9 cellular contexts compared by ENCODE assay signal in the genomic region with DNA sequence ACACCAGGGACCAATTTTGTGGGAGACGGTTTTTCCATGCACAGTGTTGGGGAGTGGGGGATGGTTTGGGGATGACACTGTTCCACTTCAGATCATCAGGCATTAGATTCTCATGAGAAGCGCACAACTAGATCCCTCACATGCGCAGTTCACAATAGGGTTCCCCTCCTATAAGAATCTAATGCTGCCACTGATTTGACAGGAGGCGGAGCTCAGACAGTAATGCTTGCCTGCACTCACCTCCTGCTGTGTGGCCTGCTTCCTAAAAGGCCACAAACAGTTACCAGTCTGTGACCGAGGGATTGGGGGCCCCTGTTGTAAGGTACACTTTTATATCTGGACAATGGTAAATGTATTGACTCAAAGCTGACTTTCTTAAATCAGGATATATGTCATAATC. TPM values are rescaled to one million over a fixed set of nuclear protein-coding genes. Genes with fewer than 3 reads are reported as not detected.
"Had no signal": no experiment of that assay in that cellular context is flagged by ENCODE, and none has a peak within 500 bp of the region (broad histone marks: within the 10 kb centered on the region; RNA-seq: fewer than 3 reads in every experiment).

No MANE protein-coding gene starts in this region.

- H3K4me3 Mint-ChIP-seq: HFFc6 had no signal

- H2AFZ ChIP-seq: GM23248 had no signal

- H3K27ac ChIP-seq: GM23248 had no signal

- H3K9ac ChIP-seq: GM23248 had no signal

- H3K9me3 Mint-ChIP-seq: HFFc6 had no signal

- H3K9me3 ChIP-seq: HAP-1 had no signal

- H3K27ac Mint-ChIP-seq: HFFc6 had no signal

- DNase-seq: GM23248, GOT3, H7, HFFc6, IMR-90 had no signal

- ATAC-seq: HCT116, K562 had no signal

- H3K4me3 ChIP-seq: GM23248, HAP-1, K562 had no signal

- H3K36me3 ChIP-seq: HAP-1 had no signal

RNA-seq across cellular contexts. Expression of a gene that starts 45.6 kb away (rescaled TPM):
- total RNA-seq: H4, K562 had no signal
- polyA plus RNA-seq: K562 had no signal
